In the genomic region with DNA sequence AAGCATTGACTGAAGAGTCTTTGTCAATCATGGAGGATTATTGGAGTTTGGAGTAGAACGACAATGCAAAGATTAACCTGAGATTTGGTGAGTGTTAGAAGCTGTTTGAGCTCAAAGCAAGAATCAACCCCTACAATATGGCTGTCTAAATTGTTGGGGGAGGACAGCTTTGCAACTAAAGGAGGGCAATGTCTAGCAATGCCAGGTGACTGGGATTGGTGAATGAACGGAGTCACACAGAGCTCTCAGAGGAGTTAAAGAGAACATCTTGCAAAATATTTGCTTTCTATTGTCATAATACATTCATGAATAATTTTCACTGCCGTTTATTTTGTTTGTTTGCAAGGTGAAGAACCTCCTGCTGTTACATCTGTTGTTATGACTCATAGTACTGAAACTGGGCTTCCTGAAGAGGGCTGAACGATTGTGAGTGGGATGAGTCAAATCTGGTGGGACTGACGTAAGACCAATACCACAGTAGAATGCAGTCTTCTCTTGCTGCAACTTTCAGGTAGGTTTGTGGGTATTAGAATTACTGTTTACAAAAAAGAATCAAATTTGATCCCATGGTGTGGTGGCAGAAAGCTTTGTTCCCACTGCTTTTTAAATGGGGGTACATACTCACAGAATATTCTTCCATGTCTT, we compare ENCODE assay signal across 8 cellular contexts.
A peak's percentile ranks its signal among the peaks of the same experiment; 100 is the strongest.
DNase-seq lines count a peak whose midpoint lies in the region; ATAC-seq and TF ChIP-seq lines count a peak whose summit lies in the region.

No MANE protein-coding gene starts in this region.

- H4K20me1 ChIP-seq in Karpas-422 (ENCODE audit: insufficient read depth, low read depth, low read length), result no peaks in the 10 kb centered on the region

- no peak overlapping the region for H3K27ac ChIP-seq in upper lobe of right lung
- H3K27ac ChIP-seq in Karpas-422 (ENCODE audit: low read length), result no peak overlapping the region

- no peaks in the 10 kb centered on the region for H3K4me1 ChIP-seq in upper lobe of right lung
- H3K4me1 ChIP-seq in Karpas-422 (ENCODE audit: low read length), result no peaks in the 10 kb centered on the region

- DNase-seq in EH (ENCODE audit: low read depth), result peak; percentile 74
- peak; percentile 98 for DNase-seq in NCI-H69 (lab: John Stamatoyannopoulos, UW)
- no peak for DNase-seq in upper lobe of right lung
- no peak for DNase-seq in Karpas-422
- no peak for DNase-seq in epidermal melanocyte (ENCODE audit: insufficient read length, low spot score)

- intact Hi-C loops in upper lobe of right lung (cut with DNase I), result no loop called here

- H3K9ac ChIP-seq in Karpas-422 (ENCODE audit: low read length), result no peak overlapping the region

- ATAC-seq in GM19328 (IDR thresholded peaks at IDR 0.05; ENCODE audit: unreplicated experiment), result peak; percentile 96
- ATAC-seq in HG03159 (IDR thresholded peaks at IDR 0.05; ENCODE audit: unreplicated experiment), result peak; percentile 92
- ATAC-seq in esophagus mucosa, result peak; percentile 98
- peak; percentile 55 for ATAC-seq in upper lobe of right lung

- H3K27me3 ChIP-seq in upper lobe of right lung (no peaks in the 10 kb centered on the region), Karpas-422 (ENCODE audit: low read length) (no peaks in the 10 kb centered on the region)

- H3K9me2 ChIP-seq in Karpas-422 (replicated peaks; ENCODE audit: insufficient read depth, low read length), result no peaks in the 10 kb centered on the region

- no peak for TF ChIP-seq CTCF in upper lobe of right lung (IDR thresholded peaks at IDR 0.05)

- H3K4me3 ChIP-seq in upper lobe of right lung (no peak overlapping the region), Karpas-422 (ENCODE audit: low read length) (no peak overlapping the region)

- H3K4me2 ChIP-seq in Karpas-422 (ENCODE audit: low read depth, low read length, poor library complexity, severe bottlenecking), result no peak overlapping the region

- H3K9me3 ChIP-seq in upper lobe of right lung (no peaks in the 10 kb centered on the region), Karpas-422 (ENCODE audit: low read length) (no peaks in the 10 kb centered on the region)

- no peak overlapping the region for H2AFZ ChIP-seq in Karpas-422 (ENCODE audit: low read length)

- no peaks in the 10 kb centered on the region for H3K36me3 ChIP-seq in upper lobe of right lung
- no peaks in the 10 kb centered on the region for H3K36me3 ChIP-seq in Karpas-422 (ENCODE audit: insufficient read depth, low read length)

- no peaks in the 10 kb centered on the region for H3K79me2 ChIP-seq in Karpas-422 (ENCODE audit: low read length)

Comparison
In these comparisons a context has a peak if more than half of its experiments do, and no peak if none do; other contexts are left out.
1. DNase-seq: peak in EH (single experiment) and NCI-H69 (single experiment); none in upper lobe of right lung (single experiment), Karpas-422 (single experiment) and epidermal melanocyte (single experiment).
2. Peak in every context shown above with its lines, with median percentiles within 50 percentile points of each other: ATAC-seq.